Comparison of ENCODE assay signal across 1 cellular context in genomic region chr12:20280515-20280914, GRCh38.
A peak's percentile ranks its signal among the peaks of the same experiment; 100 is the strongest.
TF ChIP-seq lines count a peak whose summit lies in the region.

No MANE protein-coding gene starts in this region.

TF ChIP-seq in HepG2, 621 proteins besides CTCF, POLR2A, EP300 and RAD21 (continued from another document):
- TF ChIP-seq, protein P1, sequence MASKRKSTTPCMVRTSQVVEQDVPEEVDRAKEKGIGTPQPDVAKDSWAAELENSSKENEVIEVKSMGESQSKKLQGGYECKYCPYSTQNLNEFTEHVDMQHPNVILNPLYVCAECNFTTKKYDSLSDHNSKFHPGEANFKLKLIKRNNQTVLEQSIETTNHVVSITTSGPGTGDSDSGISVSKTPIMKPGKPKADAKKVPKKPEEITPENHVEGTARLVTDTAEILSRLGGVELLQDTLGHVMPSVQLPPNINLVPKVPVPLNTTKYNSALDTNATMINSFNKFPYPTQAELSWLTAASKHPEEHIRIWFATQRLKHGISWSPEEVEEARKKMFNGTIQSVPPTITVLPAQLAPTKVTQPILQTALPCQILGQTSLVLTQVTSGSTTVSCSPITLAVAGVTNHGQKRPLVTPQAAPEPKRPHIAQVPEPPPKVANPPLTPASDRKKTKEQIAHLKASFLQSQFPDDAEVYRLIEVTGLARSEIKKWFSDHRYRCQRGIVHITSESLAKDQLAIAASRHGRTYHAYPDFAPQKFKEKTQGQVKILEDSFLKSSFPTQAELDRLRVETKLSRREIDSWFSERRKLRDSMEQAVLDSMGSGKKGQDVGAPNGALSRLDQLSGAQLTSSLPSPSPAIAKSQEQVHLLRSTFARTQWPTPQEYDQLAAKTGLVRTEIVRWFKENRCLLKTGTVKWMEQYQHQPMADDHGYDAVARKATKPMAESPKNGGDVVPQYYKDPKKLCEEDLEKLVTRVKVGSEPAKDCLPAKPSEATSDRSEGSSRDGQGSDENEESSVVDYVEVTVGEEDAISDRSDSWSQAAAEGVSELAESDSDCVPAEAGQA (IDR thresholded peaks at IDR 0.05; ENCODE audit: low read depth), result no peak
- TF ChIP-seq, protein P1 (CRISPR knock-in tag; IDR thresholded peaks at IDR 0.05; ENCODE audit: borderline replicate concordance), result no peak
- TF ChIP-seq ZNF225 (CRISPR knock-in tag; IDR thresholded peaks at IDR 0.05) (no peak), NFIC (IDR thresholded peaks at IDR 0.05; ENCODE audit: low read length) (no peak), SNAPC5 (CRISPR knock-in tag; IDR thresholded peaks at IDR 0.05; ENCODE audit: borderline replicate concordance) (no peak), ATF7 (IDR thresholded peaks at IDR 0.05) (peak; percentile 87), ATF7 (CRISPR knock-in tag; IDR thresholded peaks at IDR 0.05) (no peak)
- TF ChIP-seq, protein P2, sequence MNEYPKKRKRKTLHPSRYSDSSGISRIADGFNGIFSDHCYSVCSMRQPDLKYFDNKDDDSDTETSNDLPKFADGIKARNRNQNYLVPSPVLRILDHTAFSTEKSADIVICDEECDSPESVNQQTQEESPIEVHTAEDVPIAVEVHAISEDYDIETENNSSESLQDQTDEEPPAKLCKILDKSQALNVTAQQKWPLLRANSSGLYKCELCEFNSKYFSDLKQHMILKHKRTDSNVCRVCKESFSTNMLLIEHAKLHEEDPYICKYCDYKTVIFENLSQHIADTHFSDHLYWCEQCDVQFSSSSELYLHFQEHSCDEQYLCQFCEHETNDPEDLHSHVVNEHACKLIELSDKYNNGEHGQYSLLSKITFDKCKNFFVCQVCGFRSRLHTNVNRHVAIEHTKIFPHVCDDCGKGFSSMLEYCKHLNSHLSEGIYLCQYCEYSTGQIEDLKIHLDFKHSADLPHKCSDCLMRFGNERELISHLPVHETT (CRISPR knock-in tag; conservative IDR thresholded peaks at IDR 0.05), result no peak
